ENCODE assay signal across 14 cellular contexts in genomic region chr10:86960863-86961434, GRCh38. TPM values are rescaled to one million over a fixed set of nuclear protein-coding genes. Genes with fewer than 3 reads are reported as not detected.
DNase-seq lines count a peak whose midpoint lies in the region; ATAC-seq and TF ChIP-seq lines count a peak whose summit lies in the region.
"Had no signal": no experiment of that assay in that cellular context is flagged by ENCODE, and none has a peak within 500 bp of the region (broad histone marks: within the 10 kb centered on the region; RNA-seq: fewer than 3 reads in every experiment).

No MANE protein-coding gene starts in this region.

- H4K91ac ChIP-seq in IMR-90 (ENCODE audit: insufficient read depth, low read depth, low read length), result peak overlapping the region; percentile 33

- H3K9me3 ChIP-seq in IMR-90 (ENCODE audit: control insufficient read depth, insufficient read depth, low read length) (no peaks in the 10 kb centered on the region), ovary (no peaks in the 10 kb centered on the region)
- H3K9me3 ChIP-seq: ascending aorta had no signal

- DNase-seq in IMR-90 (no peak), epithelial cell of prostate (ENCODE audit: low read depth, low spot score) (no peak), ovary (peak in 3 of 5 donors; percentile 16 to 42 (median 30)), A172 (ENCODE audit: low spot score) (no peak), GM13977 (ENCODE audit: low spot score) (no peak)
- DNase-seq: NCI-H1930, NCI-H524 had no signal

- peaks cover 14% of the 10 kb centered on the region for H3K4me1 ChIP-seq in IMR-90 (ENCODE audit: control insufficient read depth, insufficient read depth, low read length)
- peaks cover 26% of the 10 kb centered on the region for H3K4me1 ChIP-seq in ovary (ENCODE audit: insufficient read depth)

- H3K27ac ChIP-seq in IMR-90 (ENCODE audit: insufficient read depth, low read length), result no peak overlapping the region
- H3K27ac ChIP-seq in epithelial cell of prostate, result peak overlapping the region; percentile 68
- peak overlapping the region in 1 of 2 donors; percentile 89 for H3K27ac ChIP-seq in ovary

- H2BK120ac ChIP-seq in IMR-90 (ENCODE audit: low read depth, low read length), result peak overlapping the region; percentile 33; the same call in 1 of the 2 replicates

- H3K79me1 ChIP-seq in IMR-90 (ENCODE audit: low read depth in 1 of 2, low read length in 2 of 2), result peaks cover 0 to 13% of the 10 kb centered on the region in 2 experiments; a peak in 1 of 4 replicates

- H3K4me3 ChIP-seq in IMR-90 (ENCODE audit: insufficient read depth, low read depth, low read length) (no peak overlapping the region), ovary (no peak overlapping the region)

- peak; percentile 3 for ATAC-seq in GM19023 (IDR thresholded peaks at IDR 0.05; ENCODE audit: unreplicated experiment)
- ATAC-seq in IMR-90 (ENCODE audit: low read depth), result no peak
- ATAC-seq in GM21786 (IDR thresholded peaks at IDR 0.05; ENCODE audit: unreplicated experiment), result no peak
- no peak for ATAC-seq in HG03432 (IDR thresholded peaks at IDR 0.05; ENCODE audit: unreplicated experiment)

- peak overlapping the region; percentile 35; the same call in 1 of the 2 replicates for H3K14ac ChIP-seq in IMR-90 (replicated peaks; ENCODE audit: low read depth, low read length)

- no peak overlapping the region for H2BK20ac ChIP-seq in IMR-90 (ENCODE audit: low read depth, low read length)

- peak overlapping the region; percentile 43 for H2AFZ ChIP-seq in IMR-90 (replicated peaks; ENCODE audit: low read length, poor library complexity)

- no peak overlapping the region for H2BK5ac ChIP-seq in IMR-90 (ENCODE audit: low read depth, low read length, poor library complexity, severe bottlenecking)

- CTCF ChIA-PET in IMR-90 (lab: Yijun Ruan, JAX), result interaction anchor here (0.6 to 1.1 kb wide), 2 partner anchors 78 to 124 kb away, joined by 3 to 6 read pairs; no protein-coding TSS in a partner anchor

- in situ Hi-C loops in IMR-90 (cut with MboI; ENCODE audit: low sequenced_read_pairs) (no loop called here), GM13977 (cut with MboI; ENCODE audit: low pct_unique_long_range_greater_than_20kb, low sequenced_read_pairs, unreplicated experiment) (no loop called here)

- H2AK5ac ChIP-seq in IMR-90 (ENCODE audit: low read depth, low read length), result peak overlapping the region; percentile 98

- no peak for TF ChIP-seq RAD21 in IMR-90 (IDR thresholded peaks at IDR 0.05; ENCODE audit: low read length)

- TF ChIP-seq EP300 in ovary (IDR thresholded peaks at IDR 0.05), result no peak

- no peak overlapping the region for H3K18ac ChIP-seq in IMR-90 (ENCODE audit: low read depth, low read length)

- no peak overlapping the region for H3K9ac ChIP-seq in IMR-90 (ENCODE audit: low read depth, low read length)

- 0 out of 4 replicates have a peak overlapping the region, but pooled peaks of 1 of the 2 experiments have one; percentile 7 for H4K8ac ChIP-seq in IMR-90 (ENCODE audit: low read depth in 2 of 2, low read length in 2 of 2)

- intact Hi-C loops in IMR-90 (cut with micrococcal nuclease) (no loop called here), ovary (cut with DNase I) (loop anchor here in 1 of 4 donors (10.0 kb wide), 1 partner anchor 134 kb away; the partner anchor contains the start of genes GLUD1 and SHLD2)

- H4K20me1 ChIP-seq in IMR-90 (ENCODE audit: insufficient read depth, low read length), result no peaks in the 10 kb centered on the region

- H3K27me3 ChIP-seq in IMR-90 (ENCODE audit: control insufficient read depth, insufficient read depth, low read length) (no peaks in the 10 kb centered on the region), ovary (no peaks in the 10 kb centered on the region)
- H3K27me3 ChIP-seq: ascending aorta had no signal

- peaks cover 12% of the 10 kb centered on the region for H3K9me1 ChIP-seq in IMR-90 (ENCODE audit: insufficient read depth, low read length)

- WGBS in IMR-90 (ENCODE audit: extremely low coverage in 2 of 2, insufficient read length in 1 of 2), 2 experiments, result no CpG with 5 or more reads among the region's 9 CpGs
- 62 to 75% (median 64%) methylated on average over 9 of the region's 9 CpGs for WGBS in ovary, 3 donors

- H3K23ac ChIP-seq in IMR-90 (ENCODE audit: low read depth, low read length), result no peak overlapping the region

- H3K4ac ChIP-seq in IMR-90 (ENCODE audit: low read depth, low read length), result no peak overlapping the region

- no peak for TF ChIP-seq POLR2A in IMR-90 (IDR thresholded peaks at IDR 0.05; ENCODE audit: low read depth, low read length)
- no peak for TF ChIP-seq POLR2A in ovary (IDR thresholded peaks at IDR 0.05)

- H4K5ac ChIP-seq in IMR-90 (ENCODE audit: low read depth, low read length), result no peak overlapping the region

- peak overlapping the region; percentile 99 for H2AK9ac ChIP-seq in IMR-90 (replicated peaks; ENCODE audit: low read depth, low read length, poor library complexity)

- H3K56ac ChIP-seq in IMR-90 (ENCODE audit: extremely low read depth, insufficient read depth, low read length), result no peak overlapping the region

- no peaks in the 10 kb centered on the region for H3K36me3 ChIP-seq in IMR-90 (ENCODE audit: control insufficient read depth, insufficient read depth, low read length)
- H3K36me3 ChIP-seq in ovary, result no peaks in the 10 kb centered on the region
- H3K36me3 ChIP-seq: ascending aorta had no signal

- no peak for TF ChIP-seq CTCF in IMR-90 (conservative IDR thresholded peaks at IDR 0.05; ENCODE audit: low read depth, low read length)
- TF ChIP-seq CTCF in ovary (IDR thresholded peaks at IDR 0.05), result no peak
- TF ChIP-seq CTCF in GM13977 (IDR thresholded peaks at IDR 0.05; ENCODE audit: extremely low read depth, insufficient read depth, missing control alignments), result no peak

- POLR2A ChIA-PET in IMR-90 (lab: Charles Lee; ENCODE audit: unreplicated experiment), result no interaction called here

- dilution Hi-C loops in IMR-90 (cut with HindIII; ENCODE audit: low sequenced_read_pairs, unreplicated experiment), result no loop called here

- BruUV-seq in IMR-90 (replicated peaks; lab: Mats Ljungman, UMichigan), result no TSS peak

- no peak overlapping the region for H2BK15ac ChIP-seq in IMR-90 (ENCODE audit: low read depth, low read length)

- H3K4me2 ChIP-seq in IMR-90 (ENCODE audit: low read depth, low read length), result no peak overlapping the region

TF ChIP-seq in IMR-90, 13 proteins besides CTCF, POLR2A, EP300 and RAD21:
- no peak for TF ChIP-seq RCOR1 (IDR thresholded peaks at IDR 0.05; ENCODE audit: insufficient replicate concordance, low read length)
- no peak for TF ChIP-seq USF2 (IDR thresholded peaks at IDR 0.05; ENCODE audit: low read depth, low read length)
- no peak for TF ChIP-seq RFX5 (IDR thresholded peaks at IDR 0.05; ENCODE audit: low read depth, low read length)

RNA-seq across cellular contexts. Expression of gene SNCG, which starts 2.5 kb away (rescaled TPM):
- total RNA-seq in IMR-90 (2012; rRNA removed) (10.6 and 11.9 TPM in 2 replicates), ovary (10 to 100 TPM; 15.4 to 76.1 (median 43.6) TPM)
- polyA plus RNA-seq in IMR-90 (2012; rRNA removed) (17.9 and 19.0 TPM in 2 replicates), ovary (10 to 100 TPM; 13.7 to 41.9 TPM)
- polyA plus RNA-seq in IMR-90 (2012; cell fraction: cytosol; rRNA removed), result 19.4 and 24.5 TPM in 2 replicates
- polyA plus RNA-seq in IMR-90 (2012; cell fraction: nucleus; rRNA removed; ENCODE audit: low replicate concordance), result 12.2 and 13.8 TPM in 2 replicates
- 8.8 and 16.0 TPM in 2 replicates for total RNA-seq in A172 (2014; rRNA removed; shearing (Covaris generic))
- total RNA-seq: osteocyte had no signal

RNA-seq across cellular contexts. Expression of gene MMRN2, which starts 3.5 kb away (rescaled TPM):
- total RNA-seq in IMR-90 (2012; rRNA removed) (0.56 and 1.8 TPM in 2 replicates), ovary (10 to 100 TPM; 11.3 to 44.6 (median 18.5) TPM)
- polyA plus RNA-seq in IMR-90 (2012; rRNA removed) (1.0 and 1.6 TPM in 2 replicates), ovary (10 to 100 TPM; 21.2 to 29.9 TPM)
- 0.40 and 0.51 TPM in 2 replicates for polyA plus RNA-seq in IMR-90 (2012; cell fraction: cytosol; rRNA removed)
- polyA plus RNA-seq in IMR-90 (2012; cell fraction: nucleus; rRNA removed; ENCODE audit: low replicate concordance), result 3.8 and 4.2 TPM in 2 replicates
- 1.7 TPM in 1 of 2 replicates, not detected in the other for total RNA-seq in A172 (2014; rRNA removed; shearing (Covaris generic))
- total RNA-seq: Calu3, osteocyte had no signal

RNA-seq across cellular contexts. Expression of gene ADIRF, which starts 7.3 kb away (rescaled TPM):
- total RNA-seq in IMR-90 (2012; rRNA removed) (2.3 and 2.5 TPM in 2 replicates), ovary (100 to 1,000 TPM; 154 to 451 (median 231) TPM)
- polyA plus RNA-seq in IMR-90 (2012; rRNA removed) (7.2 and 12.4 TPM in 2 replicates), ovary (100 to 1,000 TPM in 1 of 2 donors, 10 to 100 TPM in 1; 57.4 to 528 TPM)
- 4.7 and 10.7 TPM in 2 replicates for polyA plus RNA-seq in IMR-90 (2012; cell fraction: cytosol; rRNA removed)
- 1.4 and 1.5 TPM in 2 replicates for polyA plus RNA-seq in IMR-90 (2012; cell fraction: nucleus; rRNA removed; ENCODE audit: low replicate concordance)
- not detected in 2 replicates for total RNA-seq in A172 (2014; rRNA removed; shearing (Covaris generic))
- total RNA-seq: Calu3, osteocyte had no signal

RNA-seq across cellular contexts. Expression of gene FAM25A, which starts 59.1 kb away (rescaled TPM):
- total RNA-seq in IMR-90 (2012; rRNA removed) (not detected in 2 replicates), ovary (not detected)
- polyA plus RNA-seq in IMR-90 (2012; rRNA removed) (not detected in 2 replicates), ovary (not detected)
- polyA plus RNA-seq in IMR-90 (2012; cell fraction: cytosol; rRNA removed), result 5.6 TPM in 1 of 2 replicates, not detected in the other
- polyA plus RNA-seq in IMR-90 (2012; cell fraction: nucleus; rRNA removed; ENCODE audit: low replicate concordance), result not detected in 2 replicates
- not detected in 2 replicates for total RNA-seq in A172 (2014; rRNA removed; shearing (Covaris generic))
- total RNA-seq: ascending aorta, Calu3, mucosa of gallbladder, osteocyte had no signal

Comparison
In these comparisons a context has a peak if more than half of its experiments do, and no peak if none do; other contexts are left out.
1. DNase-seq: peak in ovary (3 of 5); none in IMR-90 (single experiment), epithelial cell of prostate (single experiment), A172 (single experiment) and GM13977 (single experiment).
2. RNA of gene ADIRF, which starts 7.3 kb away (total RNA-seq): 154 to 451 TPM in ovary; 2.3 to 2.5 TPM in IMR-90 and not detected in A172; every median in the first group is over 10 times any median in the second.